Comparison of ENCODE assay signal across 1 cellular context in the genomic region with DNA sequence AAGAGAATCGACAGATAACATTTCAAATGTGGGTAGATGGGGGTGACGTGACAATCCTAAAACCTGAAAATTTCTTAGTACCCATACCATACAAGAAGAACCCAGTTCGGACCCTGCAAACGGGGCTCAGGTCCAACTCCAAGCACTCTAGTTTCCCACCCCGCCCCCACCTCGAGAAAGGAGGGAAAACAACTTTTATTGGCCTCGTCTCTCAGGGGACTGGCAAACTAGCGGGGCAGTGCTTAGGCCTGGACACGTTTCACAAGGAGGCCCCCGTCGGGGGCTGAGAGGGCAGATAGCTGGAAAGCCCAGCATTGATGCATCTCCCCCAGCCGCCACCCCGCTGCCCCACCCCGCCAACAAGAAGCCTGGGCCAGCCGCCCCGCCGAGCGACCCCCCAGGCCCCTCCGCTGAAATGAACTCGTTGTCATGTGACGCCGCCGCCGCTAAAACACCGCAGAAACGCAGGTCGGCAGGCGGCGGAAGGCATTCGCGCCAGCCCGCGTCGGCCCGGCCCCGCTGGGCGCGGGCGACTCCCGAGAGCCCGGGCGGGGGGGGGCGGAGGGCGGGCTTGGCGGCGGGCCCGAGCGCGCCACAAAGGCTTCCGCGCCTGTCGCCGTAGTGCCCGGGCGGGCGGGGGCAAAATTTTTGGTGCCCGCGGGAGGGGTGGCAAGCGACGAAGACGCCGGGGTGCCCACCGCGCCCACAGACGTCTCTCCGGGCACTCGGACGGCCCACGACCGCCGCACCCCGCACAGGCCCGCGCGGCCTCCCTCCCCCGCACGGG.
A peak's percentile ranks its signal among the peaks of the same experiment; 100 is the strongest.
TF ChIP-seq lines count a peak whose summit lies in the region.

No MANE protein-coding gene starts in this region.

TF ChIP-seq in K562, 482 proteins besides CTCF, POLR2A, EP300 and RAD21 (continued from another document and continues in another):
- TF ChIP-seq THRA (IDR thresholded peaks at IDR 0.05), result no peak
- no peak for TF ChIP-seq ZNF143 (CRISPR knock-in tag; IDR thresholded peaks at IDR 0.05)
- 0 out of 2 replicates have a peak, but pooled peaks have one; percentile 4 for TF ChIP-seq TRIM28 (IDR thresholded peaks at IDR 0.05)
- TF ChIP-seq ZNF311 (CRISPR knock-in tag; IDR thresholded peaks at IDR 0.05), result no peak
- TF ChIP-seq CUX1 (CRISPR knock-in tag; IDR thresholded peaks at IDR 0.05), result no peak
- TF ChIP-seq, protein P1, sequence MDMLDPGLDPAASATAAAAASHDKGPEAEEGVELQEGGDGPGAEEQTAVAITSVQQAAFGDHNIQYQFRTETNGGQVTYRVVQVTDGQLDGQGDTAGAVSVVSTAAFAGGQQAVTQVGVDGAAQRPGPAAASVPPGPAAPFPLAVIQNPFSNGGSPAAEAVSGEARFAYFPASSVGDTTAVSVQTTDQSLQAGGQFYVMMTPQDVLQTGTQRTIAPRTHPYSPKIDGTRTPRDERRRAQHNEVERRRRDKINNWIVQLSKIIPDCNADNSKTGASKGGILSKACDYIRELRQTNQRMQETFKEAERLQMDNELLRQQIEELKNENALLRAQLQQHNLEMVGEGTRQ (CRISPR knock-in tag; IDR thresholded peaks at IDR 0.05), result peak; percentile 62
- TF ChIP-seq FOXK1 (CRISPR knock-in tag; IDR thresholded peaks at IDR 0.05; ENCODE audit: borderline replicate concordance), result no peak
- TF ChIP-seq, protein P2, sequence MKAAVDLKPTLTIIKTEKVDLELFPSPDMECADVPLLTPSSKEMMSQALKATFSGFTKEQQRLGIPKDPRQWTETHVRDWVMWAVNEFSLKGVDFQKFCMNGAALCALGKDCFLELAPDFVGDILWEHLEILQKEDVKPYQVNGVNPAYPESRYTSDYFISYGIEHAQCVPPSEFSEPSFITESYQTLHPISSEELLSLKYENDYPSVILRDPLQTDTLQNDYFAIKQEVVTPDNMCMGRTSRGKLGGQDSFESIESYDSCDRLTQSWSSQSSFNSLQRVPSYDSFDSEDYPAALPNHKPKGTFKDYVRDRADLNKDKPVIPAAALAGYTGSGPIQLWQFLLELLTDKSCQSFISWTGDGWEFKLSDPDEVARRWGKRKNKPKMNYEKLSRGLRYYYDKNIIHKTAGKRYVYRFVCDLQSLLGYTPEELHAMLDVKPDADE (conservative IDR thresholded peaks at IDR 0.05; ENCODE audit: control insufficient read depth, low read depth, low read length), result no peak
- no peak for TF ChIP-seq ERF (CRISPR knock-in tag; IDR thresholded peaks at IDR 0.05)
- TF ChIP-seq ZNF197 (CRISPR knock-in tag; IDR thresholded peaks at IDR 0.05; ENCODE audit: low read depth), result 0 out of 2 replicates have a peak, but pooled peaks have one; percentile 6
- TF ChIP-seq, protein P3, sequence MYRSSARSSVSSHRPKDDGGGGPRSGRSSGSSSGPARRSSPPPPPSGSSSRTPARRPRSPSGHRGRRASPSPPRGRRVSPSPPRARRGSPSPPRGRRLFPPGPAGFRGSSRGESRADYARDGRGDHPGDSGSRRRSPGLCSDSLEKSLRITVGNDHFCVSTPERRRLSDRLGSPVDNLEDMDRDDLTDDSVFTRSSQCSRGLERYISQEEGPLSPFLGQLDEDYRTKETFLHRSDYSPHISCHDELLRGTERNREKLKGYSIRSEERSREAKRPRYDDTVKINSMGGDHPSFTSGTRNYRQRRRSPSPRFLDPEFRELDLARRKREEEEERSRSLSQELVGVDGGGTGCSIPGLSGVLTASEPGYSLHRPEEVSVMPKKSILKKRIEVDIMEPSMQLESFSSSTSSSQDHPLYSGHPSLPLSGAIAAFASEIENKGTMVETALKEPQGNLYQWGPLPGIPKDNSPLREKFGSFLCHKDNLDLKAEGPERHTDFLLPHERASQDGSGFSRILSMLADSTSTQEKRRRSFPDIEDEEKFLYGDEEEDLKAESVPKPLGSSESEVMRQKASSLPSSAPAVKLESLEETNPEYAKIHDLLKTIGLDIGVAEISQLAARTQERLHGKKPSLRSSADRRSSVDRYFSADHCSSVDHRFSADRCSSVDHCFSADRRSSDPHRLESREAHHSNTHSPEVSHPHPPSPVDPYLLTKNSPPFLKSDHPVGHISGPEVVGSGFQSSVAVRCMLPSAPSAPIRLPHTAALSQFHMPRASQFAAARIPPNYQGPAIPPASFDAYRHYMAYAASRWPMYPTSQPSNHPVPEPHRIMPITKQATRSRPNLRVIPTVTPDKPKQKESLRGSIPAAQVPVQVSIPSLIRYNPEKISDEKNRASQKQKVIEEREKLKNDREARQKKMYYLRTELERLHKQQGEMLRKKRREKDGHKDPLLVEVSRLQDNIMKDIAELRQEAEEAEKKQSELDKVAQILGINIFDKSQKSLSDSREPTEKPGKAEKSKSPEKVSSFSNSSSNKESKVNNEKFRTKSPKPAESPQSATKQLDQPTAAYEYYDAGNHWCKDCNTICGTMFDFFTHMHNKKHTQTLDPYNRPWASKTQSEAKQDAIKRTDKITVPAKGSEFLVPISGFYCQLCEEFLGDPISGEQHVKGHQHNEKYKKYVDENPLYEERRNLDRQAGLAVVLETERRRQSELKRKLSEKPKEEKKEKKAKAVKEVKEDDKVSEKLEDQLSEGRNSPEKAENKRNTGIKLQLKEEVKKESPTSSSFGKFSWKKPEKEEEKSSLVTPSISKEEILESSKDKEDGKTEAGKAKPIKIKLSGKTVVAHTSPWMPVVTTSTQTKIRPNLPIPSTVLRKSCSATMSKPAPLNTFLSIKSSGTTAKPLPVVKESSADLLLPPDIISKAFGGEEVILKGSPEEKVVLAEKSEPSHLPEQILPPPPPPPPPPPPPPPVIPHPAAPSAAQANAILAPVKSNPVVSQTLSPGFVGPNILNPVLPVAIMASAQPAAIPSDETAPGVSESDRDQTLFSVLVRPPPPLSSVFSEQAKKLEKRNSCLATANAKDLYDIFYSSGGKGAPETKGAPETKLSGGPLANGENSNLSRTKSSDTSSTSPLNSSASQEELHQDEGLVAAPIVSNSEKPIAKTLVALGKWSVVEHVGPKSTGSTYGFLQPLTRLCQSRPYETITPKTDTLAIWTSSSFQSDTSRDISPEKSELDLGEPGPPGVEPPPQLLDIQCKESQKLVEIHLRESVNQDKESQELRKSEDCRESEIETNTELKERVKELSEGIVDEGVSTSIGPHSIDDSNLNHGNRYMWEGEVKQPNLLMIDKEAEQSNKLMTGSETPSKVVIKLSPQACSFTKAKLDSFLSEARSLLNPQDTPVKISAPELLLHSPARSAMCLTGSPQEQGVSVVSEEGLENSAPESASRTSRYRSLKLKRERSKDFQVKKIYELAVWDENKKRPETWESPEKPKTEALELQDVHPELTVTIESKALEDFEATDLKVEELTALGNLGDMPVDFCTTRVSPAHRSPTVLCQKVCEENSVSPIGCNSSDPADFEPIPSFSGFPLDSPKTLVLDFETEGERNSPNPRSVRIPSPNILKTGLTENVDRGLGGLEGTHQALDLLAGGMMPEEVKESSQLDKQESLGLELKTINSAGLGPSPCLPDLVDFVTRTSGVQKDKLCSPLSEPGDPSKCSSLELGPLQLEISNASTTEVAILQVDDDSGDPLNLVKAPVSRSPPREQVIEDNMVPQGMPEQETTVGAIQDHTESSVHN (IDR thresholded peaks at IDR 0.05; ENCODE audit: borderline replicate concordance in 1 of 2, low read depth in 1 of 2), result no peak
- no peak for TF ChIP-seq PATZ1 (CRISPR knock-in tag; IDR thresholded peaks at IDR 0.05; ENCODE audit: borderline replicate concordance)
- peak; percentile 51; the same call in 1 of the 2 replicates for TF ChIP-seq LCOR (CRISPR knock-in tag; IDR thresholded peaks at IDR 0.05)
- TF ChIP-seq CBFA2T3 (IDR thresholded peaks at IDR 0.05), result no peak
- TF ChIP-seq MYC (IDR thresholded peaks at IDR 0.05; ENCODE audit: low read depth, low read length), result peak; percentile 51; the same call in 1 of the 2 replicates
- TF ChIP-seq MYC (CRISPR knock-in tag; IDR thresholded peaks at IDR 0.05; ENCODE audit: borderline replicate concordance, low read depth), result peak; percentile 27; the same call in 1 of the 2 replicates
- no peak for TF ChIP-seq ZNF282 (CRISPR knock-in tag; IDR thresholded peaks at IDR 0.05)
- 0 out of 2 replicates have a peak, but pooled peaks have one; percentile 4 for TF ChIP-seq TEAD4 (IDR thresholded peaks at IDR 0.05; ENCODE audit: low read length)
- no peak for TF ChIP-seq TEAD4 (CRISPR knock-in tag; IDR thresholded peaks at IDR 0.05; ENCODE audit: borderline replicate concordance)
- no peak for TF ChIP-seq MCM5 (IDR thresholded peaks at IDR 0.05; ENCODE audit: low read depth)
- TF ChIP-seq ZNF766 (CRISPR knock-in tag; conservative IDR thresholded peaks at IDR 0.05), result no peak
- peak; percentile 83; the same call in 1 of the 2 replicates for TF ChIP-seq HNRNPL (IDR thresholded peaks at IDR 0.05; ENCODE audit: low read depth, low read length)
- TF ChIP-seq, protein P4, sequence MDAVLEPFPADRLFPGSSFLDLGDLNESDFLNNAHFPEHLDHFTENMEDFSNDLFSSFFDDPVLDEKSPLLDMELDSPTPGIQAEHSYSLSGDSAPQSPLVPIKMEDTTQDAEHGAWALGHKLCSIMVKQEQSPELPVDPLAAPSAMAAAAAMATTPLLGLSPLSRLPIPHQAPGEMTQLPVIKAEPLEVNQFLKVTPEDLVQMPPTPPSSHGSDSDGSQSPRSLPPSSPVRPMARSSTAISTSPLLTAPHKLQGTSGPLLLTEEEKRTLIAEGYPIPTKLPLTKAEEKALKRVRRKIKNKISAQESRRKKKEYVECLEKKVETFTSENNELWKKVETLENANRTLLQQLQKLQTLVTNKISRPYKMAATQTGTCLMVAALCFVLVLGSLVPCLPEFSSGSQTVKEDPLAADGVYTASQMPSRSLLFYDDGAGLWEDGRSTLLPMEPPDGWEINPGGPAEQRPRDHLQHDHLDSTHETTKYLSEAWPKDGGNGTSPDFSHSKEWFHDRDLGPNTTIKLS (IDR thresholded peaks at IDR 0.05; ENCODE audit: borderline replicate concordance, low read depth), result peak; percentile 28; the same call in 1 of the 2 replicates
- TF ChIP-seq IRF9 (tag; IDR thresholded peaks at IDR 0.05), result no peak
- no peak for TF ChIP-seq YBX1 (IDR thresholded peaks at IDR 0.05)
- no peak for TF ChIP-seq FOS (IDR thresholded peaks at IDR 0.05; ENCODE audit: extremely low read depth, insufficient read length)
- no peak for TF ChIP-seq EWSR1 (IDR thresholded peaks at IDR 0.05; ENCODE audit: borderline replicate concordance, low read depth, partially characterized antibody)
